In the genomic region with DNA sequence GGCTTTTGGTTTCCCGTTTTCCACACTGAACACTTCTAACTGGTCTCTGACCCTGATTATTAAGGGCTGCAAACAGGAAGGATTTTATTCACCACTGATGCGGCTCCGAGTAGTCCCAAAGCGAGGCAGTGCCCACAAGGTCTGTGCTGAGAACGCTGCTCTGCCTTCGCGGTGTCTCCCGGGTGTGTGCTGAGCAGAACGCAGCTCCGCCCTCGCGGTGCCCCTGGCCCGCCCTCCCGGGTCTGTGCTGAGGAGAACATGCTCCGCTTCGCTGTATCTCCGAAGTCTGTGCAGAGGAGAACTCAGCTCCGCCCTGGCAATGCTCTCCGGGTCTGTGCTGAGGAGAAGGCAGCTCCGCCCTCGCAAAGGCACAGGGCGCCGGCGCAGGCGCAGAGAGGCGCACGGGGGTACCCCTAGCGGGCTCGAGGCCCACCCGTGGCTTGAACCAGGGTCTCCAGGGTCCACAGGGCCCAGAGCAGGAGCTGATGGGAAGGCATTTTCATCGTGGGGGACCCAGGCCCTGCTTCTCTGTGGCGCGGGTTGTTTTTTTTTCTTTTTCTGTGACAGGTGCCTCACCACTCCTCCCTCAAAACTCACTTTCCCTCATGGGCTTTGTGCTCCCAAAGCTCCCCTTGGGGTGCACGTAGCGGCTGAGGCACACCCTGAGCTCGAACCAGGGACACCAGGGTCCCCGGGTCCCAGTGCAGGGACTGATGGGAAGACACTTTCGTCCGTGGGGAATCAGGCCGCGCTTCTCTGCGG, we compare ENCODE assay signal across 8 cellular contexts.
DNase-seq lines count a peak whose midpoint lies in the region; ATAC-seq, FAIRE-seq and TF ChIP-seq lines count a peak whose summit lies in the region.
"Not testable (repeated sequence)": the region's sequence is repeated elsewhere in the genome, so short reads cannot be mapped to it uniquely, and the experiment has no call there.

No MANE protein-coding gene starts in this region.

- H3K4me1 Mint-ChIP-seq in CD4-positive, alpha-beta T cell (ENCODE audit: low read depth): not testable (repeated sequence)

- H2AFZ ChIP-seq in K562 (ENCODE audit: low read depth, low read length): not testable (repeated sequence)

- H3K36me3 Mint-ChIP-seq in CD4-positive, alpha-beta T cell (ENCODE audit: low read depth): not testable (repeated sequence)

- DNase-seq in CD4-positive, alpha-beta T cell: peak; percentile 80 to 90 (median 86)
- DNase-seq in HCEC 1CT (peak; percentile 0), OCI-M1 (lab: John Stamatoyannopoulos, UW) (peak; percentile 79), cardiac septum (ENCODE audit: low spot score) (peak; percentile 92), posterior cingulate gyrus (peak in 9 of 10 donors; percentile 32 to 94 (median 52))
- peak; percentile 72 to 84 for DNase-seq in activated CD8-positive, alpha-beta memory T cell treated with anti-CD3 and anti-CD28 coated beads for 4 hours (ENCODE audit: low read depth in 2 of 2)
- not testable (repeated sequence) for DNase-seq in K562 (ENCODE audit: extremely low read depth in 1 of 4, low spot score in 3 of 4)
- peak; percentile 58 to 83 for DNase-seq in stimulated activated CD8-positive, alpha-beta memory T cell treated with anti-CD3 and anti-CD28 coated beads, Interleukin-4, amount 100 ng/mL, for 1 hour (ENCODE audit: low read depth in 2 of 2, low spot score in 1 of 2)

- TF ChIP-seq CTCF in CD4-positive, alpha-beta T cell (IDR thresholded peaks at IDR 0.05); K562 (IDR thresholded peaks at IDR 0.05 in 2 of 3, conservative IDR thresholded peaks at IDR 0.05 in 1 of 3; ENCODE audit: insufficient read depth in 2 of 3, low read depth in 1 of 3, low read length in 3 of 3): not testable (repeated sequence)

- H3K27ac Mint-ChIP-seq in CD4-positive, alpha-beta T cell: peak overlapping the region; percentile 42

- not testable (repeated sequence) for H3K4me2 ChIP-seq in K562 (ENCODE audit: insufficient read depth, low read length)

- FAIRE-seq in K562 (lab: Jason Lieb, UNC): not testable (repeated sequence)

- intact Hi-C loops in CD4-positive, alpha-beta T cell (cut with DNase I, micrococcal nuclease); K562 (cut with micrococcal nuclease); cardiac septum (cut with DNase I); posterior cingulate gyrus (cut with DNase I): not testable (repeated sequence)

- not testable (repeated sequence) for H3K36me3 ChIP-seq in K562 (ENCODE audit: control insufficient read depth, insufficient read depth, low read length)

- 90% methylated on average over 2 of the region's 42 CpGs for WGBS in K562 (ENCODE audit: insufficient coverage, low coverage, missing lambda C conversion rate)

- in situ Hi-C loops in K562 (cut with MboI): not testable (repeated sequence)

- H4K20me1 ChIP-seq in K562 (replicated peaks; ENCODE audit: control insufficient read depth, insufficient read depth, low read length): not testable (repeated sequence)

- H3K27me3 Mint-ChIP-seq in CD4-positive, alpha-beta T cell: not testable (repeated sequence)

- not testable (repeated sequence) for H3K4me1 ChIP-seq in K562 (replicated peaks in 1 of 2; ENCODE audit: control insufficient read depth in 2 of 2, insufficient read depth in 2 of 2, low read length in 2 of 2)

- H3K4me3 ChIP-seq in K562: not testable (repeated sequence)

- not testable (repeated sequence) for H3K79me2 ChIP-seq in K562 (ENCODE audit: control insufficient read depth, insufficient read depth, low read length)

- TF ChIP-seq POLR2A in K562 (conservative IDR thresholded peaks at IDR 0.05): not testable (repeated sequence)

- TF ChIP-seq EP300 in K562 (IDR thresholded peaks at IDR 0.05; ENCODE audit: low read length): not testable (repeated sequence)

- not testable (repeated sequence) for H3K9ac ChIP-seq in K562 (ENCODE audit: insufficient read depth in 1 of 2, low read depth in 2 of 2, low read length in 2 of 2)

- POLR2A ChIA-PET in CD4-positive, alpha-beta T cell (lab: Charles Lee); K562 (lab: Yijun Ruan, JAX): not testable (repeated sequence)

- H3K27ac ChIP-seq in CD4-positive, alpha-beta T cell (ENCODE audit: low read depth, low read length); K562 (ENCODE audit: extremely low read depth, low read depth, low read length): not testable (repeated sequence)

- not testable (repeated sequence) for H3K27me3 ChIP-seq in CD4-positive, alpha-beta T cell (ENCODE audit: control insufficient read depth, insufficient read depth, low read length); K562 (ENCODE audit: control insufficient read depth in 2 of 2, insufficient read depth in 2 of 2, low read length in 2 of 2)

- ATAC-seq in CD4-positive, alpha-beta T cell (ENCODE audit: poor library complexity): peak; percentile 73
- ATAC-seq in K562: not testable (repeated sequence)

- CTCF ChIA-PET in CD4-positive, alpha-beta T cell (lab: Charles Lee); K562 (lab: Yijun Ruan, JAX; ENCODE audit: low intra/inter-chr PET ratio): not testable (repeated sequence)

- TF ChIP-seq RAD21 in K562 (CRISPR knock-in tag; conservative IDR thresholded peaks at IDR 0.05 in 1 of 2, IDR thresholded peaks at IDR 0.05 in 1 of 2): not testable (repeated sequence)

- not testable (repeated sequence) for H3K4me3 Mint-ChIP-seq in CD4-positive, alpha-beta T cell

- BruUV-seq in K562 (replicated peaks; lab: Mats Ljungman, UMichigan): not testable (repeated sequence)

- not testable (repeated sequence) for H3K9me3 Mint-ChIP-seq in CD4-positive, alpha-beta T cell

- H3K9me3 ChIP-seq in CD4-positive, alpha-beta T cell (ENCODE audit: control insufficient read depth, low read length); K562 (replicated peaks; ENCODE audit: control insufficient read depth, insufficient read depth, low read depth, low read length): not testable (repeated sequence)

- not testable (repeated sequence) for H3K9me1 ChIP-seq in K562 (ENCODE audit: control insufficient read depth, insufficient read depth, low read length)

TF ChIP-seq in K562, 482 proteins besides CTCF, POLR2A, EP300 and RAD21:
- TF ChIP-seq POLR2G (IDR thresholded peaks at IDR 0.05; ENCODE audit: low read depth, low read length): 0 out of 2 replicates have a peak, but pooled peaks have one; percentile 8
TF ChIP-seq in K562: peak in this region for 1; not testable (repeated sequence) for 481.
